In genomic region chr1:35557611-35558373, GRCh38 we compare ENCODE assay signal across 8 cellular contexts. TPM values are rescaled to one million over a fixed set of nuclear protein-coding genes. Genes with fewer than 3 reads are reported as not detected.
A peak's percentile ranks its signal among the peaks of the same experiment; 100 is the strongest.
DNase-seq lines count a peak whose midpoint lies in the region; ATAC-seq and TF ChIP-seq lines count a peak whose summit lies in the region.

Gene NCDN (plus strand): TSS chr1:35557799. CDS start chr1:35558191, 392 bp downstream.

- H3K27me3 ChIP-seq in right atrium auricular region: no peaks in the 10 kb centered on the region
- H3K27me3 ChIP-seq in vagina: no peaks in the 10 kb centered on the region

- ATAC-seq in GM18498 (IDR thresholded peaks at IDR 0.05; ENCODE audit: unreplicated experiment) (peak; percentile 82), HG02938 (IDR thresholded peaks at IDR 0.05; ENCODE audit: unreplicated experiment) (peak; percentile 84)

- H3K36me3 ChIP-seq in right atrium auricular region (peaks cover 18% of the 10 kb centered on the region), vagina (peaks cover 0 to 3% of the 10 kb centered on the region in 2 donors)

- no peak for TF ChIP-seq CTCF in right atrium auricular region (IDR thresholded peaks at IDR 0.05)
- TF ChIP-seq CTCF in vagina (IDR thresholded peaks at IDR 0.05): no peak

- peak; percentile 87 for DNase-seq in NCI-H187 treated with DMSO at 0.1 percent for 48 hours (lab: John Stamatoyannopoulos, UW)
- peak in 57 of 58 donors; percentile 88 to 99 (median 96) for DNase-seq in anterior cingulate cortex (lab: John Stamatoyannopoulos, UW)
- DNase-seq in right atrium auricular region (ENCODE audit: low spot score): peak; percentile 99
- peak; percentile 93 for DNase-seq in pulmonary artery endothelial cell (ENCODE audit: low read depth, low spot score)
- DNase-seq in vagina (ENCODE audit: extremely low spot score in 2 of 2): peak in 1 of 2 donors; percentile 98

- H3K4me1 ChIP-seq in right atrium auricular region: peaks cover 0 to 68% of the 10 kb centered on the region in 2 donors
- peaks cover 72% of the 10 kb centered on the region for H3K4me1 ChIP-seq in vagina

- H3K4me3 ChIP-seq in right atrium auricular region (peak within 1 kb of the TSS; percentile 74 to 84), vagina (peak within 1 kb of the TSS; percentile 87 to 94)

- intact Hi-C loops in T-helper 2 cell treated with Interferon-gamma antibody and Interleukin-4, amounts not matched to agents 100 ng/mL and 5 ng/mL, for 36 hours (cut with micrococcal nuclease): loop anchor here (1.0 to 2.0 kb wide), 3 partner anchors 19 to 365 kb away; partner anchors contain the start of gene SFPQ
- intact Hi-C loops in vagina (cut with DNase I): no loop called here

- H3K9me3 ChIP-seq in right atrium auricular region: no peaks in the 10 kb centered on the region
- no peaks in the 10 kb centered on the region for H3K9me3 ChIP-seq in vagina

- peak in 1 of 2 donors; percentile 57 for TF ChIP-seq POLR2A in vagina (IDR thresholded peaks at IDR 0.05)

- H3K27ac ChIP-seq in right atrium auricular region (peak within 1 kb of the TSS; percentile 96 to 97), vagina (peak within 1 kb of the TSS; percentile 95)

RNA-seq across cellular contexts. Expression of gene NCDN, which starts in this region (rescaled TPM):
- total RNA-seq in T-helper 2 cell treated with Interferon-gamma antibody and Interleukin-4, amounts not matched to agents 100 ng/mL and 5 ng/mL, for 36 hours: 25.0 and 26.9 TPM in 2 replicates
- total RNA-seq in right atrium auricular region (10 to 100 TPM; 30.6 to 33.7 TPM), pulmonary artery endothelial cell (12.2 and 12.9 TPM in 2 replicates), vagina (24.8 TPM)
